In genomic region chr9:130640681-130641080, GRCh38 we compare ENCODE assay signal across 29 cellular contexts. TPM values are rescaled to one million over a fixed set of nuclear protein-coding genes. Genes with fewer than 3 reads are reported as not detected.
DNase-seq lines count a peak whose midpoint lies in the region; ATAC-seq and TF ChIP-seq lines count a peak whose summit lies in the region.
"Had no signal": no experiment of that assay in that cellular context is flagged by ENCODE, and none has a peak within 500 bp of the region (broad histone marks: within the 10 kb centered on the region; RNA-seq: fewer than 3 reads in every experiment).

No MANE protein-coding gene starts in this region.

- H3K4me2 ChIP-seq in OCI-LY7 (ENCODE audit: low read length) = no peak overlapping the region
- H3K4me2 ChIP-seq: BLaER1, smooth muscle cell had no signal

- no peak overlapping the region for H2AFZ ChIP-seq in OCI-LY7 (ENCODE audit: low read length)

- BruUV-seq in OCI-LY7 (replicated peaks; lab: Mats Ljungman, UMichigan) = no TSS peak

- no peaks in the 10 kb centered on the region for H4K20me1 ChIP-seq in OCI-LY7 (ENCODE audit: insufficient read depth, low read length)

- no peaks in the 10 kb centered on the region for H3K9me2 ChIP-seq in OCI-LY7 (ENCODE audit: insufficient read depth, low read length)

- CTCF ChIA-PET in OCI-LY7 (lab: Charles Lee; ENCODE audit: unreplicated experiment) = no interaction called here

- no peaks in the 10 kb centered on the region for H3K27me3 ChIP-seq in right atrium auricular region
- H3K27me3 ChIP-seq: BLaER1, body of pancreas, heart left ventricle had no signal

- H3K4me1 ChIP-seq in right atrium auricular region = no peaks in the 10 kb centered on the region
- no peaks in the 10 kb centered on the region for H3K4me1 ChIP-seq in OCI-LY7 (ENCODE audit: insufficient read depth, low read length, poor library complexity, severe bottlenecking)
- H3K4me1 ChIP-seq: BLaER1, body of pancreas, heart left ventricle had no signal

- H3K9me3 ChIP-seq in right atrium auricular region (no peaks in the 10 kb centered on the region), OCI-LY7 (ENCODE audit: low read length) (no peaks in the 10 kb centered on the region)
- H3K9me3 ChIP-seq: BLaER1, body of pancreas had no signal

- H3K4me3 ChIP-seq in right atrium auricular region = no peak overlapping the region
- H3K4me3 ChIP-seq in OCI-LY7 (ENCODE audit: low read depth, low read length, poor library complexity, severe bottlenecking) = no peak overlapping the region
- H3K4me3 ChIP-seq: BLaER1, body of pancreas, heart left ventricle, smooth muscle cell had no signal

- peak; percentile 1 for DNase-seq in Right ventricle myocardium inferior (ENCODE audit: missing footprints)
- DNase-seq in right atrium auricular region (ENCODE audit: low spot score) = no peak
- DNase-seq in OCI-LY7 (ENCODE audit: low spot score) = no peak
- DNase-seq in islet precursor cell = peak; percentile 56
- DNase-seq in NCI-H1930 (lab: John Stamatoyannopoulos, UW) = no peak
- no peak for DNase-seq in LoVo (ENCODE audit: low spot score)
- no peak for DNase-seq in activated CD4-positive, alpha-beta T cell treated with anti-CD3 and anti-CD28 coated beads for 48 hours
- no peak for DNase-seq in retina
- DNase-seq: activated B cell treated with CpG ODN at 0.5 μM for 24 hours; activated gamma-delta T cell; activated naive CD8-positive, alpha-beta T cell treated with anti-CD3 and anti-CD28 coated beads, Interleukin-2, amount 50 U/mL, for 24 hours; activated T-cell treated with anti-CD3 and anti-CD28 coated beads, Interleukin-2, amount 50 U/mL, for 1 hour; body of pancreas; KG1; left colon; NCI-H2171 treated with DMSO at 0.1 percent for 48 hours; NCI-H526; occipital lobe; stimulated activated CD4-positive, alpha-beta T cell treated with anti-CD3 and anti-CD28 coated beads, Interleukin-2, amount 100 ng/mL, for 24 hours; T-helper 9 cell had no signal

- peaks cover 15% of the 10 kb centered on the region for H3K36me3 ChIP-seq in right atrium auricular region
- peaks cover 15% of the 10 kb centered on the region; the same call in 1 of the 2 replicates for H3K36me3 ChIP-seq in OCI-LY7 (ENCODE audit: insufficient read depth, low read length)

- no peak for ATAC-seq in Right ventricle myocardium inferior
- ATAC-seq: activated naive CD8-positive, alpha-beta T cell treated with anti-CD3 and anti-CD28 coated beads, Interleukin-2, amount 50 U/mL, for 24 hours; body of pancreas; heart left ventricle; left colon; stimulated activated memory B cell treated with anti-CD40 and anti-IgM and Interleukin-4, amounts not matched to agents 10 μg/mL and 1 μg/mL and 100 μg/mL, for 72 hours had no signal

- POLR2A ChIA-PET in OCI-LY7 (lab: Charles Lee) = interaction anchor here (1.2 kb wide), 1 partner anchor 482 kb away, joined by 3 read pairs; no protein-coding TSS in a partner anchor

- TF ChIP-seq CTCF in right atrium auricular region (IDR thresholded peaks at IDR 0.05) (no peak), OCI-LY7 (conservative IDR thresholded peaks at IDR 0.05; ENCODE audit: low read length) (0 out of 2 replicates have a peak, but pooled peaks have one; percentile 14)

- H3K27ac ChIP-seq in right atrium auricular region (no peak overlapping the region), OCI-LY7 (ENCODE audit: low read depth, low read length, poor library complexity, severe bottlenecking) (no peak overlapping the region)
- H3K27ac ChIP-seq: BLaER1, body of pancreas, epithelial cell of prostate, heart left ventricle, RWPE1 had no signal

- H3K79me2 ChIP-seq in OCI-LY7 (ENCODE audit: insufficient read depth, low read depth, low read length) = no peaks in the 10 kb centered on the region

- intact Hi-C loops in Right ventricle myocardium inferior (cut with DNase I) (no loop called here), OCI-LY7 (cut with micrococcal nuclease; ENCODE audit: unreplicated experiment) (no loop called here)

RNA-seq across cellular contexts. Expression of gene PRDM12, which starts 23.7 kb away (rescaled TPM):
- total RNA-seq in Right ventricle myocardium inferior (not detected), right atrium auricular region (not detected), OCI-LY7 (2022) (not detected in 2 replicates)
- 0.06 TPM in 1 of 2 replicates, not detected in the other for total RNA-seq in OCI-LY7 (2014; rRNA removed; shearing (Covaris generic))
- total RNA-seq: activated B cell treated with CpG ODN at 0.5 μM for 24 hours, body of pancreas, cerebellum, HT-29, left colon, myocyte, occipital lobe, smooth muscle cell had no signal

RNA-seq across cellular contexts. Expression of gene EXOSC2, which starts 52.9 kb away (rescaled TPM):
- total RNA-seq in Right ventricle myocardium inferior (11.2 TPM), right atrium auricular region (10 to 100 TPM in 1 of 2 donors, 1 to 10 TPM in 1; 7.3 to 15.9 TPM), OCI-LY7 (2022) (79.8 and 89.9 TPM in 2 replicates)
- 65.0 and 69.0 TPM in 2 replicates for total RNA-seq in OCI-LY7 (2014; rRNA removed; shearing (Covaris generic))

Comparison
In these comparisons a context has a peak if more than half of its experiments do, and no peak if none do; other contexts are left out.
1. DNase-seq: peak in Right ventricle myocardium inferior (single experiment) and islet precursor cell (single experiment); none in right atrium auricular region (single experiment), OCI-LY7 (single experiment), NCI-H1930 (0 of 2), LoVo (single experiment), activated CD4-positive, alpha-beta T cell treated with anti-CD3 and anti-CD28 coated beads for 48 hours (single experiment) and retina (single experiment).